Comparison of ENCODE assay signal across 32 cellular contexts in the genomic region with DNA sequence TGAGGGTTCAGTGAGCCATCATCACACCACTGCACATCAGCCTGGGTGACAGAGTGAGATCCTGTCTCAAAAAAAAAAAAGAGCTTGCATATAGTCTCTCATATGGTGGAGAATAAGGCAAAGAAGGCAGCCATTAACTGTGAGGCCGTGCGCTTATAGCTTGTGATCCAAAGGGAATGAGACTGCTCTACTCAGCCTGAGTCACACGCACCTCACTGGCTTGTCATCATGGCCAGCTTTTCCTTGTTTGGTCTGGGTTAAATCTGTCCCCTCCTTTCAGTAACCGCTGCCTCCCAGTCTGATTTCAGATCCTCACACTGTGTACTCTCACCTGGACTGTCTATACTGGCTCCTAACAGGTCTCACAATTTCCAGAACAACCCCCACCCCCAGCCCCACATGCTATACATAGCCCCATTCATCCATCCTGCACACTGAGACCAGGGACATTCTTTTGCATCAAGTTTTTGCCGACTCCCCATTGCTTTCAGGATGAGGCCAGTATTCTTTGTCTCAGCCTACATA. TPM values are rescaled to one million over a fixed set of nuclear protein-coding genes. Genes with fewer than 3 reads are reported as not detected.
DNase-seq lines count a peak whose midpoint lies in the region; ATAC-seq and TF ChIP-seq lines count a peak whose summit lies in the region.
"Had no signal": no experiment of that assay in that cellular context is flagged by ENCODE, and none has a peak within 500 bp of the region (broad histone marks: within the 10 kb centered on the region; RNA-seq: fewer than 3 reads in every experiment).

No MANE protein-coding gene starts in this region.

- H3K27me3 Mint-ChIP-seq in stimulated activated memory B cell treated with anti-CD40 and anti-IgM and Interleukin-4, amounts not matched to agents 10 μg/mL and 1 μg/mL and 100 μg/mL, for 72 hours = no peaks in the 10 kb centered on the region
- H3K27me3 Mint-ChIP-seq: activated B cell treated with CpG ODN at 0.5 μM for 24 hours; activated CD8-positive, alpha-beta memory T cell treated with anti-CD3 and anti-CD28 coated beads, Interleukin-2, amount 10 ng/mL, durations not matched to agents 7 days and 5 days; naive B cell; progenitor cell of endocrine pancreas had no signal

- H3K9me3 Mint-ChIP-seq in stimulated activated memory B cell treated with anti-CD40 and anti-IgM and Interleukin-4, amounts not matched to agents 10 μg/mL and 1 μg/mL and 100 μg/mL, for 72 hours = no peaks in the 10 kb centered on the region
- H3K9me3 Mint-ChIP-seq in activated naive CD4-positive, alpha-beta T cell treated with anti-CD3 and anti-CD28 coated beads, Interleukin-2, amount 50 U/mL, for 72 hours = peaks cover 0 to 6% of the 10 kb centered on the region in 2 donors
- H3K9me3 Mint-ChIP-seq: activated B cell treated with CpG ODN at 0.5 μM for 24 hours, HFFc6, naive B cell had no signal

- H3K9me3 ChIP-seq in SK-N-SH (no peaks in the 10 kb centered on the region), Panc1 (ENCODE audit: control insufficient read depth, insufficient read depth, low read depth, low read length) (no peaks in the 10 kb centered on the region)
- H3K9me3 ChIP-seq: adrenal gland, body of pancreas, gastroesophageal sphincter, lower lobe of right lung, upper lobe of left lung had no signal

- CTCF ChIA-PET in SK-N-SH (lab: Yijun Ruan, JAX) = interaction anchor here (1.8 kb wide), 1 partner anchor 11 kb away, joined by 4 read pairs; no protein-coding TSS in a partner anchor
- CTCF ChIA-PET in Panc1 (lab: Charles Lee) = no interaction called here

- H3K4me2 ChIP-seq in SK-N-SH = no peak overlapping the region
- H3K4me2 ChIP-seq: PC-9 had no signal

- no peaks in the 10 kb centered on the region for H3K27me3 ChIP-seq in SK-N-SH (ENCODE audit: insufficient read depth)
- H3K27me3 ChIP-seq in Panc1 (ENCODE audit: control insufficient read depth, insufficient read depth, low read length) = no peaks in the 10 kb centered on the region
- H3K27me3 ChIP-seq: adrenal gland, body of pancreas, gastroesophageal sphincter, upper lobe of left lung had no signal

- H3K36me3 Mint-ChIP-seq in stimulated activated memory B cell treated with anti-CD40 and anti-IgM and Interleukin-4, amounts not matched to agents 10 μg/mL and 1 μg/mL and 100 μg/mL, for 72 hours = no peaks in the 10 kb centered on the region
- no peaks in the 10 kb centered on the region for H3K36me3 Mint-ChIP-seq in activated naive CD4-positive, alpha-beta T cell treated with anti-CD3 and anti-CD28 coated beads, Interleukin-2, amount 50 U/mL, for 72 hours
- H3K36me3 Mint-ChIP-seq: naive B cell had no signal

- no peak for TF ChIP-seq EP300 in SK-N-SH (IDR thresholded peaks at IDR 0.05; ENCODE audit: borderline replicate concordance in 1 of 2, low read depth in 1 of 2, low read length in 1 of 2)

- H3K9ac ChIP-seq in SK-N-SH = no peak overlapping the region

- no TSS peak for BruUV-seq in Panc1 (replicated peaks; lab: Mats Ljungman, UMichigan)

- no peaks in the 10 kb centered on the region for H3K36me3 ChIP-seq in SK-N-SH (replicated peaks in 1 of 2; ENCODE audit: control insufficient read depth in 1 of 2, insufficient read depth in 2 of 2, low read length in 1 of 2)
- no peaks in the 10 kb centered on the region for H3K36me3 ChIP-seq in Panc1 (ENCODE audit: control insufficient read depth, insufficient read depth, low read length)
- H3K36me3 ChIP-seq: adrenal gland, gastroesophageal sphincter, lower lobe of right lung, upper lobe of left lung had no signal

- H3K4me1 ChIP-seq in SK-N-SH (ENCODE audit: control insufficient read depth in 1 of 2, insufficient read depth in 2 of 2, low read depth in 1 of 2, low read length in 1 of 2) (no peaks in the 10 kb centered on the region), Panc1 (ENCODE audit: control insufficient read depth, insufficient read depth, low read length) (no peaks in the 10 kb centered on the region)
- H3K4me1 ChIP-seq: body of pancreas, gastroesophageal sphincter, lower lobe of right lung, upper lobe of left lung had no signal

- DNase-seq in SK-N-SH (no peak), Panc1 (ENCODE audit: low read depth, low spot score) (peak; percentile 17), epithelial cell of esophagus (ENCODE audit: low read depth) (peak; percentile 36), NAMALWA (ENCODE audit: low spot score) (no peak)
- DNase-seq in activated naive CD4-positive, alpha-beta T cell treated with anti-CD3 and anti-CD28 coated beads, Interleukin-2, amount 50 U/mL, for 72 hours (ENCODE audit: low spot score in 2 of 2) = no peak
- DNase-seq: activated B cell treated with CpG ODN at 0.5 μM for 24 hours; activated T-cell treated with anti-CD3 and anti-CD28 coated beads, Interleukin-2, amount 50 U/mL, for 48 hours; adrenal gland; body of pancreas; DND-41; HFFc6; KG1; kidney glomerular epithelial cell; lower lobe of right lung; midbrain; MM.1S; naive B cell; NCI-H1417; NCI-H2029 treated with DMSO at 0.1 percent for 48 hours; NCI-H524; nucleus accumbens; PC-9; stimulated activated CD4-positive, alpha-beta T cell treated with anti-CD3 and anti-CD28 coated beads, Interleukin-4, amount 100 ng/mL, for 24 hours; substantia nigra; upper lobe of left lung had no signal

- H3K79me2 ChIP-seq in SK-N-SH (ENCODE audit: insufficient read depth) = no peaks in the 10 kb centered on the region

- no peaks in the 10 kb centered on the region for H4K20me1 ChIP-seq in SK-N-SH (ENCODE audit: insufficient read depth)

- ATAC-seq in SK-N-SH treated with all-trans-retinoic acid at 6 μM for 48 hours (peak; percentile 25; the same call in 1 of the 3 replicates), Panc1 (peak; percentile 69), HG03565 (IDR thresholded peaks at IDR 0.05; ENCODE audit: unreplicated experiment) (no peak)
- ATAC-seq in stimulated activated memory B cell treated with anti-CD40 and anti-IgM and Interleukin-4, amounts not matched to agents 10 μg/mL and 1 μg/mL and 100 μg/mL, for 72 hours = no peak
- ATAC-seq in activated naive CD4-positive, alpha-beta T cell treated with anti-CD3 and anti-CD28 coated beads, Interleukin-2, amount 50 U/mL, for 72 hours = no peak
- ATAC-seq: activated CD8-positive, alpha-beta memory T cell treated with anti-CD3 and anti-CD28 coated beads, Interleukin-2, amount 10 ng/mL, durations not matched to agents 7 days and 5 days; body of pancreas; gastroesophageal sphincter had no signal

- intact Hi-C loops in Panc1 (cut with micrococcal nuclease; ENCODE audit: unreplicated experiment) = no loop called here

- H2AFZ ChIP-seq in SK-N-SH (ENCODE audit: low read depth) = no peak overlapping the region
- H2AFZ ChIP-seq: PC-9 had no signal

- no peak for TF ChIP-seq RAD21 in SK-N-SH (IDR thresholded peaks at IDR 0.05; ENCODE audit: low read length)

- H3K4me1 Mint-ChIP-seq in stimulated activated memory B cell treated with anti-CD40 and anti-IgM and Interleukin-4, amounts not matched to agents 10 μg/mL and 1 μg/mL and 100 μg/mL, for 72 hours = peaks cover 33% of the 10 kb centered on the region
- H3K4me1 Mint-ChIP-seq: activated B cell treated with CpG ODN at 0.5 μM for 24 hours, naive B cell had no signal

- H3K27ac ChIP-seq in SK-N-SH (ENCODE audit: low read depth in 2 of 2, low read length in 1 of 2) (no peak overlapping the region), Panc1 (ENCODE audit: low read length) (no peak overlapping the region)
- H3K27ac ChIP-seq: 22Rv1, adrenal gland, body of pancreas, gastroesophageal sphincter, lower lobe of right lung, PC-9, upper lobe of left lung had no signal

- 85% methylated on average over 5 of the region's 5 CpGs for WGBS in SK-N-SH (ENCODE audit: low lambda C conversion rate)

- no peak overlapping the region for H3K4me3 Mint-ChIP-seq in stimulated activated memory B cell treated with anti-CD40 and anti-IgM and Interleukin-4, amounts not matched to agents 10 μg/mL and 1 μg/mL and 100 μg/mL, for 72 hours
- H3K4me3 Mint-ChIP-seq: activated B cell treated with CpG ODN at 0.5 μM for 24 hours; activated CD8-positive, alpha-beta memory T cell treated with anti-CD3 and anti-CD28 coated beads, Interleukin-2, amount 10 ng/mL, durations not matched to agents 7 days and 5 days; HFFc6; naive B cell had no signal

- peak overlapping the region; percentile 16 for H3K27ac Mint-ChIP-seq in stimulated activated memory B cell treated with anti-CD40 and anti-IgM and Interleukin-4, amounts not matched to agents 10 μg/mL and 1 μg/mL and 100 μg/mL, for 72 hours
- H3K27ac Mint-ChIP-seq in activated naive CD4-positive, alpha-beta T cell treated with anti-CD3 and anti-CD28 coated beads, Interleukin-2, amount 50 U/mL, for 72 hours = no peak overlapping the region
- H3K27ac Mint-ChIP-seq: activated B cell treated with CpG ODN at 0.5 μM for 24 hours; activated CD8-positive, alpha-beta memory T cell treated with anti-CD3 and anti-CD28 coated beads, Interleukin-2, amount 10 ng/mL, durations not matched to agents 7 days and 5 days; HFFc6; progenitor cell of endocrine pancreas had no signal

- H3K9me2 ChIP-seq in SK-N-SH = no peaks in the 10 kb centered on the region

- H3F3A ChIP-seq in SK-N-SH (replicated peaks; ENCODE audit: insufficient read depth) = no peaks in the 10 kb centered on the region

- H3K4me3 ChIP-seq in SK-N-SH (ENCODE audit: low read depth in 2 of 2, low read length in 1 of 2) (no peak overlapping the region), Panc1 (ENCODE audit: low read depth in 2 of 2, low read length in 2 of 2) (no peak overlapping the region), epithelial cell of esophagus (ENCODE audit: low read length) (no peak overlapping the region)
- H3K4me3 ChIP-seq: adrenal gland, body of pancreas, gastroesophageal sphincter, lower lobe of right lung, PC-9, upper lobe of left lung had no signal

- POLR2A ChIA-PET in SK-N-SH (lab: Yijun Ruan, JAX) (no interaction called here), Panc1 (lab: Charles Lee) (no interaction called here)

- TF ChIP-seq CTCF in SK-N-SH (IDR thresholded peaks at IDR 0.05) = no peak
- no peak for TF ChIP-seq CTCF in Panc1 (IDR thresholded peaks at IDR 0.05)
- TF ChIP-seq CTCF in epithelial cell of esophagus (IDR thresholded peaks at IDR 0.05; ENCODE audit: insufficient read depth, low read depth, low read length, missing control alignments) = no peak

- in situ Hi-C loops in Panc1 (cut with HindIII; ENCODE audit: low pct_unique_long_range_greater_than_20kb, low sequenced_read_pairs) = no loop called here

TF ChIP-seq in SK-N-SH treated with all-trans-retinoic acid at 6 μM for 48 hours, 23 proteins besides CTCF, POLR2A, EP300 and RAD21 (continues in another document):
- TF ChIP-seq TOX (CRISPR knock-in tag; IDR thresholded peaks at IDR 0.05; ENCODE audit: borderline replicate concordance) (no peak), ZNF8 (CRISPR knock-in tag; IDR thresholded peaks at IDR 0.05) (no peak)

TF ChIP-seq in SK-N-SH, 30 proteins besides CTCF, POLR2A, EP300 and RAD21 (continues in another document):
- TF ChIP-seq MEF2A (IDR thresholded peaks at IDR 0.05; ENCODE audit: borderline replicate concordance, low read depth) = no peak
- TF ChIP-seq SMC3 (IDR thresholded peaks at IDR 0.05; ENCODE audit: low read depth, low read length) = no peak

RNA-seq across cellular contexts. Expression of a gene that starts 35.3 kb away (rescaled TPM):
- polyA plus RNA-seq in SK-N-SH (2012; rRNA removed) = 12.3 and 12.5 TPM in 2 replicates
- polyA plus RNA-seq in SK-N-SH (2012; cell fraction: cytosol; rRNA removed) = 6.8 and 7.0 TPM in 2 replicates
- 23.4 and 77.4 TPM in 2 replicates for polyA plus RNA-seq in SK-N-SH (2012; cell fraction: nucleus; rRNA removed)
- 7.8 TPM for total RNA-seq in Panc1 (2021; ENCODE audit: unreplicated experiment)
- polyA plus RNA-seq in Panc1 (2012; ENCODE audit: insufficient read length) = 5.2 TPM
- 100 to 1,000 TPM; 103 to 130 TPM for total RNA-seq in activated naive CD4-positive, alpha-beta T cell treated with anti-CD3 and anti-CD28 coated beads, Interleukin-2, amount 50 U/mL, for 72 hours

Comparison
In these comparisons a context has a peak if more than half of its experiments do, and no peak if none do; other contexts are left out.
1. ATAC-seq: peak in SK-N-SH treated with all-trans-retinoic acid at 6 μM for 48 hours (single experiment) and Panc1 (single experiment); none in stimulated activated memory B cell treated with anti-CD40 and anti-IgM and Interleukin-4, amounts not matched to agents 10 μg/mL and 1 μg/mL and 100 μg/mL, for 72 hours (single experiment), activated naive CD4-positive, alpha-beta T cell treated with anti-CD3 and anti-CD28 coated beads, Interleukin-2, amount 50 U/mL, for 72 hours (0 of 2) and HG03565 (single experiment).
2. DNase-seq: peak in Panc1 (single experiment) and epithelial cell of esophagus (single experiment); none in SK-N-SH (single experiment), activated naive CD4-positive, alpha-beta T cell treated with anti-CD3 and anti-CD28 coated beads, Interleukin-2, amount 50 U/mL, for 72 hours (0 of 2) and NAMALWA (single experiment).
3. RNA of a gene that starts 35.3 kb away (total RNA-seq): 103 to 130 TPM in activated naive CD4-positive, alpha-beta T cell treated with anti-CD3 and anti-CD28 coated beads, Interleukin-2, amount 50 U/mL, for 72 hours; 7.8 TPM in Panc1 (single experiment); every median in the first group is over 10 times any median in the second.